ENCODE assay signal across 8 cellular contexts in genomic region chr15:39918688-39919385, GRCh38. TPM values are rescaled to one million over a fixed set of nuclear protein-coding genes. Genes with fewer than 3 reads are reported as not detected.
DNase-seq lines count a peak whose midpoint lies in the region; ATAC-seq, FAIRE-seq and TF ChIP-seq lines count a peak whose summit lies in the region.

No MANE protein-coding gene starts in this region.

- H3K27ac Mint-ChIP-seq in stimulated activated naive CD8-positive, alpha-beta T cell treated with anti-CD3 and anti-CD28 coated beads, Interleukin-15, Interleukin-2, amounts not matched to agents 100 ng/mL and 50 ng/mL, for 24 hours = no peak overlapping the region
- no peak overlapping the region for H3K27ac Mint-ChIP-seq in stimulated activated naive CD8-positive, alpha-beta T cell treated with anti-CD3 and anti-CD28 coated beads, Interleukin-15, amount 100 ng/mL, for 72 hours

- H3K4me3 ChIP-seq in GM12878 (no peak overlapping the region), aorta (ENCODE audit: low read length in 2 of 2) (peak overlapping the region; percentile 75 to 93)

- peaks cover 20% of the 10 kb centered on the region for H3K4me1 Mint-ChIP-seq in stimulated activated naive CD8-positive, alpha-beta T cell treated with anti-CD3 and anti-CD28 coated beads, Interleukin-15, Interleukin-2, amounts not matched to agents 100 ng/mL and 50 ng/mL, for 24 hours (ENCODE audit: low read depth)
- peaks cover 22% of the 10 kb centered on the region for H3K4me1 Mint-ChIP-seq in stimulated activated naive CD8-positive, alpha-beta T cell treated with anti-CD3 and anti-CD28 coated beads, Interleukin-15, amount 100 ng/mL, for 72 hours

- CTCF ChIA-PET in GM12878 (lab: Yijun Ruan, JAX) = no interaction called here

- TF ChIP-seq CTCF in GM12878 (IDR thresholded peaks at IDR 0.05 in 2 of 3, conservative IDR thresholded peaks at IDR 0.05 in 1 of 3; ENCODE audit: control insufficient read depth in 2 of 3, extremely low read depth in 1 of 3, insufficient read depth in 1 of 3, low read depth in 3 of 3, low read length in 3 of 3) = no peak

- intact Hi-C loops in GM12878 (cut with micrococcal nuclease; ENCODE audit: unreplicated experiment) = no loop called here
- intact Hi-C loops in aorta (cut with DNase I) = loop anchor here in 1 of 2 donors (5.0 kb wide), 1 partner anchor 132 kb away; no protein-coding TSS in a partner anchor

- H3K27me3 ChIP-seq in GM12878 (replicated peaks in 1 of 2; ENCODE audit: control insufficient read depth in 2 of 2, insufficient read depth in 2 of 2, low read length in 1 of 2) (peaks cover 3 to 8% of the 10 kb centered on the region in 2 experiments; a peak in 3 of 4 replicates), aorta (ENCODE audit: control insufficient read depth in 1 of 2, insufficient read depth in 2 of 2, low read length in 1 of 2) (no peaks in the 10 kb centered on the region)

- H3K4me3 Mint-ChIP-seq in stimulated activated naive CD8-positive, alpha-beta T cell treated with anti-CD3 and anti-CD28 coated beads, Interleukin-15, Interleukin-2, amounts not matched to agents 100 ng/mL and 50 ng/mL, for 24 hours = peak overlapping the region; percentile 48
- H3K4me3 Mint-ChIP-seq in stimulated activated naive CD8-positive, alpha-beta T cell treated with anti-CD3 and anti-CD28 coated beads, Interleukin-15, amount 100 ng/mL, for 72 hours = peak overlapping the region in 1 of 2 donors; percentile 52

- no peak for ATAC-seq in stimulated activated naive CD8-positive, alpha-beta T cell treated with anti-CD3 and anti-CD28 coated beads, Interleukin-15, amount 100 ng/mL, for 72 hours
- no peak for ATAC-seq in GM12878
- ATAC-seq in aorta (ENCODE audit: low FRiP score) = no peak
- no peak for ATAC-seq in GM21786 (IDR thresholded peaks at IDR 0.05; ENCODE audit: unreplicated experiment)

- H3K9me3 Mint-ChIP-seq in stimulated activated naive CD8-positive, alpha-beta T cell treated with anti-CD3 and anti-CD28 coated beads, Interleukin-15, Interleukin-2, amounts not matched to agents 100 ng/mL and 50 ng/mL, for 24 hours = no peaks in the 10 kb centered on the region
- H3K9me3 Mint-ChIP-seq in stimulated activated naive CD8-positive, alpha-beta T cell treated with anti-CD3 and anti-CD28 coated beads, Interleukin-15, amount 100 ng/mL, for 72 hours = peaks cover 0 to 6% of the 10 kb centered on the region in 2 donors

- no peak for TF ChIP-seq EP300 in GM12878 (IDR thresholded peaks at IDR 0.05; ENCODE audit: borderline replicate concordance in 1 of 2, control insufficient read depth in 1 of 2, low read depth in 2 of 2, low read length in 2 of 2)

- RAD21 ChIA-PET in GM12878 (lab: Charles Lee; ENCODE audit: unreplicated experiment) = no interaction called here

- H3K9me3 ChIP-seq in GM12878 (replicated peaks; ENCODE audit: control insufficient read depth, insufficient read depth, low read length) (no peaks in the 10 kb centered on the region; the same call in 1 of the 3 replicates), aorta (ENCODE audit: control insufficient read depth, low read length) (no peaks in the 10 kb centered on the region)

- H4K20me1 ChIP-seq in GM12878 (ENCODE audit: control insufficient read depth, insufficient read depth) = no peaks in the 10 kb centered on the region

- no peak for DNase-seq in stimulated activated naive CD8-positive, alpha-beta T cell treated with anti-CD3 and anti-CD28 coated beads, Interleukin-15, amount 100 ng/mL, for 72 hours
- DNase-seq in GM12878 (ENCODE audit: low read depth, low spot score) (no peak), kidney tubule cell (ENCODE audit: low spot score) (peak; percentile 96), aorta (no peak), foreskin melanocyte (no peak), SW480 (ENCODE audit: low spot score) (no peak)

- BruUV-seq in GM12878 (replicated peaks; lab: Mats Ljungman, UMichigan) = no TSS peak

- WGBS in GM12878 (ENCODE audit: insufficient coverage, insufficient replicate concordance, low lambda C conversion rate, missing lambda C conversion rate) = 50% methylated on average over 13 of the region's 13 CpGs
- WGBS in aorta, 2 donors = 2 to 3% methylated on average over 13 of the region's 13 CpGs

- FAIRE-seq in GM12878 (lab: Jason Lieb, UNC) = no peak

- no peaks in the 10 kb centered on the region for H3K36me3 Mint-ChIP-seq in stimulated activated naive CD8-positive, alpha-beta T cell treated with anti-CD3 and anti-CD28 coated beads, Interleukin-15, Interleukin-2, amounts not matched to agents 100 ng/mL and 50 ng/mL, for 24 hours (ENCODE audit: low read depth)

- H3K27ac ChIP-seq in GM12878 (ENCODE audit: control insufficient read depth, insufficient read depth) (no peak overlapping the region), aorta (ENCODE audit: low read depth in 1 of 2, low read length in 2 of 2) (no peak overlapping the region)

- H3K27me3 Mint-ChIP-seq in stimulated activated naive CD8-positive, alpha-beta T cell treated with anti-CD3 and anti-CD28 coated beads, Interleukin-15, Interleukin-2, amounts not matched to agents 100 ng/mL and 50 ng/mL, for 24 hours = peaks cover 28% of the 10 kb centered on the region
- H3K27me3 Mint-ChIP-seq in stimulated activated naive CD8-positive, alpha-beta T cell treated with anti-CD3 and anti-CD28 coated beads, Interleukin-15, amount 100 ng/mL, for 72 hours = peaks cover 33% of the 10 kb centered on the region

- no peak for TF ChIP-seq POLR2A in GM12878 (IDR thresholded peaks at IDR 0.05; ENCODE audit: low read depth, low read length)

- H3K36me3 ChIP-seq in GM12878 (ENCODE audit: control insufficient read depth in 2 of 2, insufficient read depth in 2 of 2, low read length in 1 of 2) = no peaks in the 10 kb centered on the region; a peak in 1 of 4 replicates
- H3K36me3 ChIP-seq in aorta (ENCODE audit: control insufficient read depth in 1 of 2, insufficient read depth in 2 of 2, low read length in 1 of 2) = no peaks in the 10 kb centered on the region

- H3K9ac ChIP-seq in GM12878 (ENCODE audit: control insufficient read depth, insufficient read depth, low read length) = no peak overlapping the region

- in situ Hi-C loops in GM12878 (cut with MboI) = no loop called here

- no peak overlapping the region for H3K4me2 ChIP-seq in GM12878 (ENCODE audit: control insufficient read depth, insufficient read depth)

- SMC1A ChIA-PET in GM12878 (lab: Charles Lee; ENCODE audit: uncharacterized antibody, unreplicated experiment) = interaction anchor here (8.7 kb wide), 1 partner anchor 16 kb away, joined by 65 read pairs; the partner anchor contains the start of gene EIF2AK4

- POLR2A ChIA-PET in GM12878 (lab: Charles Lee) = no interaction called here

- no peak for TF ChIP-seq RAD21 in GM12878 (IDR thresholded peaks at IDR 0.05; ENCODE audit: insufficient read depth, low read depth, low read length)

- no peaks in the 10 kb centered on the region for H3K79me2 ChIP-seq in GM12878 (ENCODE audit: control insufficient read depth, insufficient read depth, low read length)

- no peak overlapping the region for H2AFZ ChIP-seq in GM12878 (ENCODE audit: control insufficient read depth, low read depth, low read length)

- H3K4me1 ChIP-seq in GM12878 (ENCODE audit: control insufficient read depth, insufficient read depth, low read length) (peaks cover 5% of the 10 kb centered on the region), aorta (ENCODE audit: control insufficient read depth in 1 of 2, insufficient read depth in 2 of 2, low read length in 2 of 2) (no peaks in the 10 kb centered on the region)

TF ChIP-seq in GM12878, 131 proteins besides CTCF, POLR2A, EP300 and RAD21:
- TF ChIP-seq KLF5 (IDR thresholded peaks at IDR 0.05; ENCODE audit: partially characterized antibody) (no peak), EZH2 (IDR thresholded peaks at IDR 0.05; ENCODE audit: borderline replicate concordance, control insufficient read depth, low read depth, low read length) (0 out of 2 replicates have a peak, but pooled peaks have one; percentile 94)

RNA-seq across cellular contexts. Expression of gene GPR176, which starts 1.2 kb away (rescaled TPM):
- 0.23 and 0.71 TPM in 2 replicates for total RNA-seq in GM12878 (2013; cell fraction: nucleolus; rRNA removed)
- total RNA-seq in GM12878 (2014; rRNA removed) (0.11 and 0.16 TPM in 2 replicates), GM12878 (2014; rRNA removed; fragmentation: Illumina TruSeq; extraction: Trizol) (0.04 and 0.05 TPM in 2 replicates), GM12878 (2021) (0.19 and 0.21 TPM in 2 replicates), aorta (10 to 100 TPM; 27.2 to 73.6 TPM)
- polyA plus RNA-seq in GM12878 (2011; ENCODE audit: low read depth) = not detected
- polyA plus RNA-seq in GM12878 (2011; rRNA removed) (0.03 TPM in 1 of 2 replicates, not detected in the other), GM12878 (2014; fragmentation: Illumina TruSeq; extraction: Trizol) (0.22 TPM in 1 of 2 replicates, not detected in the other), GM12878 (2014; fragmentation: Nextera tagmentation; extraction: Ambion mirVana) (under 1 TPM in 1 of 2 experiments, not detected in 1; 0.02 TPM), GM12878 (2014; rRNA removed) (0.18 TPM in 1 of 2 replicates, not detected in the other), GM12878 (2016; fragmentation: Nextera tagmentation; extraction: Ambion mirVana) (under 1 TPM in 1 of 2 experiments, not detected in 1; 0.33 TPM), aorta (10 to 100 TPM; 18.2 to 34.9 TPM)
- 0.03 and 0.09 TPM in 2 replicates for polyA plus RNA-seq in GM12878 (2011; cell fraction: cytosol; rRNA removed)
- polyA plus RNA-seq in GM12878 (2011; cell fraction: nucleus; rRNA removed) = 0.04 and 0.07 TPM in 2 replicates
- polyA plus RNA-seq in GM12878 (2012) = 0.15 and 0.18 TPM in 2 replicates
- 0.15 TPM in 1 of 2 replicates, not detected in the other for polyA minus RNA-seq in GM12878 (2011; rRNA and poly(A)+ RNA removed)
- 1.1 TPM in 1 of 2 replicates, not detected in the other for polyA minus RNA-seq in GM12878 (2011; cell fraction: cytosol; rRNA and poly(A)+ RNA removed)
- 0.12 TPM in 1 of 2 replicates, not detected in the other for polyA minus RNA-seq in GM12878 (2011; cell fraction: nucleus; rRNA and poly(A)+ RNA removed)

RNA-seq across cellular contexts. Expression of gene EIF2AK4, which starts 15.1 kb away (rescaled TPM):
- 73.5 and 76.5 TPM in 2 replicates for total RNA-seq in GM12878 (2013; cell fraction: nucleolus; rRNA removed)
- total RNA-seq in GM12878 (2014; rRNA removed) = 25.0 and 26.9 TPM in 2 replicates
- 26.8 and 27.6 TPM in 2 replicates for total RNA-seq in GM12878 (2014; rRNA removed; fragmentation: Illumina TruSeq; extraction: Trizol)
- 23.2 and 23.4 TPM in 2 replicates for total RNA-seq in GM12878 (2021)
- polyA plus RNA-seq in GM12878 (2011; ENCODE audit: low read depth) = 11.5 TPM
- polyA plus RNA-seq in GM12878 (2011; rRNA removed) = 25.7 and 28.5 TPM in 2 replicates
- 23.6 and 25.4 TPM in 2 replicates for polyA plus RNA-seq in GM12878 (2011; cell fraction: cytosol; rRNA removed)
- polyA plus RNA-seq in GM12878 (2011; cell fraction: nucleus; rRNA removed) = 13.7 and 15.9 TPM in 2 replicates
- polyA plus RNA-seq in GM12878 (2012) = 14.5 and 18.7 TPM in 2 replicates
- polyA plus RNA-seq in GM12878 (2014; fragmentation: Illumina TruSeq; extraction: Trizol) = 28.8 and 34.1 TPM in 2 replicates
- 10 to 100 TPM; 14.0 to 33.2 TPM for polyA plus RNA-seq in GM12878 (2014; fragmentation: Nextera tagmentation; extraction: Ambion mirVana)
- 21.0 and 26.2 TPM in 2 replicates for polyA plus RNA-seq in GM12878 (2014; rRNA removed)
- polyA plus RNA-seq in GM12878 (2016; fragmentation: Nextera tagmentation; extraction: Ambion mirVana) = 10 to 100 TPM; 31.3 to 33.9 TPM
- 40.3 and 45.8 TPM in 2 replicates for polyA minus RNA-seq in GM12878 (2011; rRNA and poly(A)+ RNA removed)
- polyA minus RNA-seq in GM12878 (2011; cell fraction: cytosol; rRNA and poly(A)+ RNA removed) = 11.7 and 14.3 TPM in 2 replicates
- polyA minus RNA-seq in GM12878 (2011; cell fraction: nucleus; rRNA and poly(A)+ RNA removed) = 18.5 and 26.9 TPM in 2 replicates
- total RNA-seq in aorta = 10 to 100 TPM; 26.9 to 30.8 TPM
- polyA plus RNA-seq in aorta = 10 to 100 TPM; 20.4 to 21.5 TPM

Comparison
In these comparisons a context has a peak if more than half of its experiments do, and no peak if none do; other contexts are left out.
1. RNA of gene GPR176, which starts 1.2 kb away (total RNA-seq): 27.2 to 73.6 TPM in aorta; 0.04 to 0.71 TPM in GM12878; every median in the first group is over 10 times any median in the second.